8 cellular contexts compared by ENCODE assay signal in the genomic region with DNA sequence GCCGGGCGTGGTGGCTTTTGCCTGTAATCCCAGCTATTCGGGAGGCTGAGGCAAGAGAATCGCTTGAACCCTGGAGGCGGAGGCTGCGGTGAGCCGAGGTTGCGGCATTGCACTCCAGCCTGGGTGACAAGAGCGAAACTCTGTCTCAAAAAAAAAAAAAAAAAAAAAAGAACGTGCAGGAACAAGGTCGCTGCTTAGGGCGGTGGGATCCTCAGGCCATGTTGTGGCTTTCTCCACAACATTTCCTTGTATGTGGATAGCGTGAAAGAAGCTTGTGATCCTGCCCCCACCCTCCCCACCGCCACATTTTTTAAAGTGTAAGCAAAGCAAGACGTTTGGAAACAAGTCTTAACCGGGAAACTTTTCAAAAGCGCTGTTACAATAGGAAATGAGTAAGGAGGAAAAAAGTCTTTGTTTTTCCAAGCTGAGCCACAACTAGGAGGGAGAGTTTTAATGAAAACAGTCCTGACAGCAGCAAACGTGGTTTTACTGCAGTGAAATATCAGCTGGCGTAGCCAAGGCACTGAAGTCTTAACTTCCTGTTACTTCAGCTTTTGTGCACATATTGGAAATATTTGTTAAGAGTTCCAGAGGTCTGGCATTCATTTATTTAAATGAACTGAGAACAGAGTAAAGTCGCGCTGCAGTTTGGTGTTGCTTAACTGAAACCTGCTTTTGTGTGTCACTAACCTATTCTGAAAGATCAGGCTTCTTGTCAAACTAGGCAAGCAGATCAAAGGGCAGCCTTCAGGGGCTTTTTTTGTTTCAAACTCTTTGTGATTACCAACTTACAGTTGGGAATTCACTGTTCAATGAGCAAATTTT. TPM values are rescaled to one million over a fixed set of nuclear protein-coding genes. Genes with fewer than 3 reads are reported as not detected.
DNase-seq lines count a peak whose midpoint lies in the region; ATAC-seq and TF ChIP-seq lines count a peak whose summit lies in the region.

No MANE protein-coding gene starts in this region.

- no peaks in the 10 kb centered on the region for H3K27me3 ChIP-seq in duodenal mucosa (ENCODE audit: control insufficient read depth in 1 of 2, insufficient read depth in 2 of 2, low read length in 2 of 2)

- H3K27ac ChIP-seq in C4-2B: peak overlapping the region; percentile 94
- peak overlapping the region; percentile 99 for H3K27ac ChIP-seq in duodenal mucosa (ENCODE audit: low read depth, low read length)

- no peaks in the 10 kb centered on the region for H3K9me3 Mint-ChIP-seq in memory B cell

- peaks cover 30 to 48% of the 10 kb centered on the region in 2 donors for H3K4me1 ChIP-seq in duodenal mucosa (ENCODE audit: control insufficient read depth in 1 of 2, insufficient read depth in 2 of 2, low read length in 2 of 2)

- H3K9ac ChIP-seq in duodenal mucosa (ENCODE audit: low read depth in 1 of 2, low read length in 2 of 2): peak overlapping the region; percentile 98 to 99

- H3K9me3 ChIP-seq in T-helper 17 cell (ENCODE audit: control insufficient read depth, low read length, poor library complexity, severe bottlenecking): peaks cover 4% of the 10 kb centered on the region
- no peaks in the 10 kb centered on the region for H3K9me3 ChIP-seq in duodenal mucosa (ENCODE audit: control insufficient read depth in 1 of 2, low read length in 2 of 2)

- H3K36me3 Mint-ChIP-seq in T-helper 17 cell (ENCODE audit: low read depth) (peaks cover 5% of the 10 kb centered on the region), memory B cell (peaks cover 11% of the 10 kb centered on the region)

- H3K4me3 Mint-ChIP-seq in T-helper 17 cell: peak overlapping the region; percentile 96
- H3K4me3 Mint-ChIP-seq in memory B cell: peak overlapping the region; percentile 96

- TF ChIP-seq CTCF in C4-2B (conservative IDR thresholded peaks at IDR 0.05): no peak

- ATAC-seq in HG02885 (IDR thresholded peaks at IDR 0.05; ENCODE audit: poor library complexity, unreplicated experiment) (peak; percentile 33), T-helper 17 cell (no peak), memory B cell (ENCODE audit: low read depth) (no peak)

- H3K4me1 Mint-ChIP-seq in T-helper 17 cell (peaks cover 41% of the 10 kb centered on the region), memory B cell (peaks cover 24% of the 10 kb centered on the region)

- H3K27ac Mint-ChIP-seq in T-helper 17 cell (peak overlapping the region; percentile 100), memory B cell (peak overlapping the region; percentile 100)

- peaks cover 0 to 13% of the 10 kb centered on the region in 2 donors for H3K36me3 ChIP-seq in duodenal mucosa (ENCODE audit: control insufficient read depth in 1 of 2, insufficient read depth in 2 of 2, low read length in 2 of 2)

- DNase-seq in T-helper 17 cell (no peak), memory B cell (ENCODE audit: low spot score in 2 of 2) (no peak), stromal cell of bone marrow (ENCODE audit: low read depth) (peak; percentile 98), NCI-H2171 (lab: John Stamatoyannopoulos, UW) (no peak), COLO668 (lab: John Stamatoyannopoulos, UW; ENCODE audit: unreplicated experiment) (no peak)

- H3K4me3 ChIP-seq in duodenal mucosa (ENCODE audit: low read depth in 1 of 2, low read length in 2 of 2): peak overlapping the region; percentile 92 to 93

- no peaks in the 10 kb centered on the region for H3K27me3 Mint-ChIP-seq in T-helper 17 cell
- no peaks in the 10 kb centered on the region for H3K27me3 Mint-ChIP-seq in memory B cell

RNA-seq across cellular contexts. Expression of gene TGIF1, which starts 3.8 kb away (rescaled TPM):
- total RNA-seq in T-helper 17 cell: 10 to 100 TPM; 56.3 to 71.7 TPM
